ENCODE assay signal across 1 cellular context in genomic region chr15:57458255-57458850, GRCh38.
TF ChIP-seq lines count a peak whose summit lies in the region.

No MANE protein-coding gene starts in this region.

TF ChIP-seq in SK-N-SH, 30 proteins besides CTCF, POLR2A, EP300 and RAD21 (continued from another document):
- TF ChIP-seq ZBTB33 (IDR thresholded peaks at IDR 0.05; ENCODE audit: borderline replicate concordance, low read depth) (no peak), USF2 (IDR thresholded peaks at IDR 0.05; ENCODE audit: borderline replicate concordance, low read depth, low read length) (no peak), MAX (IDR thresholded peaks at IDR 0.05; ENCODE audit: low read depth) (no peak), REST (IDR thresholded peaks at IDR 0.05; ENCODE audit: low read depth, low read length) (no peak), POLR2AphosphoS5 (IDR thresholded peaks at IDR 0.05; ENCODE audit: low read depth, low read length) (no peak), MXI1 (IDR thresholded peaks at IDR 0.05; ENCODE audit: low read depth, low read length) (no peak), SMC3 (IDR thresholded peaks at IDR 0.05; ENCODE audit: low read depth, low read length) (no peak), TCF12 (IDR thresholded peaks at IDR 0.05) (no peak), NRF1 (IDR thresholded peaks at IDR 0.05; ENCODE audit: low read depth, low read length) (no peak), RCOR1 (IDR thresholded peaks at IDR 0.05; ENCODE audit: low read length) (0 out of 2 replicates have a peak, but pooled peaks have one; percentile 44)
